Comparison of ENCODE assay signal across 9 cellular contexts in the genomic region with DNA sequence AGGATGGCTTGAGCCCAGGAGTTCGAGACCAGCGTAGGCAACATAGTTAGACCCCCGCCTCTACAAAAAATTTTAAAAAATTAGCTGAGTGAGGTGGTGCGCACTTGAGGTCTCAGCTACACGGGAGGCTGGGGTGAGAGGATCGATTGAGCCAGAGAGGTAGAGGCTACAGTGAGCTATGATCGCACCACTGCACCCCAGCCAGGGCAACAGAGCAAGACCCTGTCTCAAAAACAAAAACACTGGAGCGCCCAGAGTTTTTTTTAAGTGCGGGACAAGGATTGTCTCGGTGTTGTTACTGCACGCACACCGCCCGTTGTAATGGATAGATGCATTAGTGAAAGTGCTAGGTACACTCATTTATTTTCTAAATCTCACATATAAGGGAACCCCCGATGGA. TPM values are rescaled to one million over a fixed set of nuclear protein-coding genes. Genes with fewer than 3 reads are reported as not detected.
DNase-seq lines count a peak whose midpoint lies in the region; ATAC-seq and TF ChIP-seq lines count a peak whose summit lies in the region.
"Had no signal": no experiment of that assay in that cellular context is flagged by ENCODE, and none has a peak within 500 bp of the region (broad histone marks: within the 10 kb centered on the region; RNA-seq: fewer than 3 reads in every experiment).

No MANE protein-coding gene starts in this region.

- H3K4me3 ChIP-seq in iPS DF 6.9 (ENCODE audit: low read length) = peak overlapping the region; percentile 62; the same call in 1 of the 2 replicates

- H3K9me3 ChIP-seq in iPS DF 6.9 (ENCODE audit: control insufficient read depth, insufficient read depth, low read length) = no peaks in the 10 kb centered on the region

- ATAC-seq in activated B cell treated with CpG ODN at 0.5 μM for 24 hours (ENCODE audit: low read depth) (no peak), HG03095 (IDR thresholded peaks at IDR 0.05; ENCODE audit: unreplicated experiment) (no peak)
- no peak for ATAC-seq in stimulated activated memory B cell treated with anti-CD40 and anti-IgM and Interleukin-4, amounts not matched to agents 10 μg/mL and 1 μg/mL and 100 μg/mL, for 72 hours
- no peak for ATAC-seq in activated CD4-positive, CD25-positive, alpha-beta regulatory T cell treated with anti-CD3 and anti-CD28 coated beads, Interleukin-2, amount 50 U/mL, for 24 hours

- H3K4me1 Mint-ChIP-seq in activated B cell treated with CpG ODN at 0.5 μM for 24 hours = peaks cover 69% of the 10 kb centered on the region
- H3K4me1 Mint-ChIP-seq in stimulated activated memory B cell treated with anti-CD40 and anti-IgM and Interleukin-4, amounts not matched to agents 10 μg/mL and 1 μg/mL and 100 μg/mL, for 72 hours = peaks cover 77% of the 10 kb centered on the region

- peak overlapping the region; percentile 87 for H3K27ac Mint-ChIP-seq in activated B cell treated with CpG ODN at 0.5 μM for 24 hours
- peak overlapping the region; percentile 81 for H3K27ac Mint-ChIP-seq in stimulated activated memory B cell treated with anti-CD40 and anti-IgM and Interleukin-4, amounts not matched to agents 10 μg/mL and 1 μg/mL and 100 μg/mL, for 72 hours

- no peak for TF ChIP-seq CTCF in activated B cell treated with CpG ODN at 0.5 μM for 24 hours (IDR thresholded peaks at IDR 0.05)

- peaks cover 6% of the 10 kb centered on the region; the same call in 1 of the 2 replicates for H3K27me3 ChIP-seq in iPS DF 6.9 (ENCODE audit: control insufficient read depth, insufficient read depth, low read length)

- WGBS in iPS DF 6.9 (ENCODE audit: insufficient coverage, insufficient read length) = no CpG with 5 or more reads among the region's 14 CpGs

- H3K36me3 ChIP-seq in iPS DF 6.9 (ENCODE audit: control insufficient read depth, insufficient read depth, low read length) = no peaks in the 10 kb centered on the region

- H3K36me3 Mint-ChIP-seq in activated B cell treated with CpG ODN at 0.5 μM for 24 hours (ENCODE audit: low read depth) = peaks cover 37% of the 10 kb centered on the region
- peaks cover 35% of the 10 kb centered on the region for H3K36me3 Mint-ChIP-seq in stimulated activated memory B cell treated with anti-CD40 and anti-IgM and Interleukin-4, amounts not matched to agents 10 μg/mL and 1 μg/mL and 100 μg/mL, for 72 hours

- H3K27ac ChIP-seq in iPS DF 6.9 (ENCODE audit: low read length) = no peak overlapping the region
- H3K27ac ChIP-seq: 22Rv1 had no signal

- POLR2A ChIA-PET in activated B cell treated with CpG ODN at 0.5 μM for 24 hours (lab: Charles Lee) = interaction anchor here (0.6 to 10.0 kb wide), 5 partner anchors 12 to 1492 kb away, joined by 3 to 126 read pairs (median 5); partner anchors contain the start of gene PIK3CD

- H3K4me3 Mint-ChIP-seq in activated B cell treated with CpG ODN at 0.5 μM for 24 hours = peak overlapping the region; percentile 82
- peak overlapping the region; percentile 85 for H3K4me3 Mint-ChIP-seq in stimulated activated memory B cell treated with anti-CD40 and anti-IgM and Interleukin-4, amounts not matched to agents 10 μg/mL and 1 μg/mL and 100 μg/mL, for 72 hours

- no peaks in the 10 kb centered on the region for H3K9me3 Mint-ChIP-seq in activated B cell treated with CpG ODN at 0.5 μM for 24 hours
- H3K9me3 Mint-ChIP-seq in stimulated activated memory B cell treated with anti-CD40 and anti-IgM and Interleukin-4, amounts not matched to agents 10 μg/mL and 1 μg/mL and 100 μg/mL, for 72 hours = no peaks in the 10 kb centered on the region

- H3K4me1 ChIP-seq in iPS DF 6.9 (ENCODE audit: control insufficient read depth, insufficient read depth, low read length) = 0 out of 2 replicates have a peak, but pooled peaks cover 2% of the 10 kb centered on the region

- H3K27me3 Mint-ChIP-seq in activated B cell treated with CpG ODN at 0.5 μM for 24 hours = no peaks in the 10 kb centered on the region
- H3K27me3 Mint-ChIP-seq in stimulated activated memory B cell treated with anti-CD40 and anti-IgM and Interleukin-4, amounts not matched to agents 10 μg/mL and 1 μg/mL and 100 μg/mL, for 72 hours = no peaks in the 10 kb centered on the region

- CTCF ChIA-PET in activated B cell treated with CpG ODN at 0.5 μM for 24 hours (lab: Charles Lee) = interaction anchor here (1.0 to 4.3 kb wide), 3 partner anchors 44 to 71 kb away, joined by 3 to 33 read pairs (median 5); no protein-coding TSS in a partner anchor

- intact Hi-C loops in activated B cell treated with CpG ODN at 0.5 μM for 24 hours (cut with micrococcal nuclease) = loop anchor here (2.0 kb wide), 2 partner anchors 28 to 36 kb away; no protein-coding TSS in a partner anchor

- DNase-seq in DMS53 treated with DMSO at 0.1 percent for 48 hours (lab: John Stamatoyannopoulos, UW; ENCODE audit: unreplicated experiment) (peak; percentile 44), DMS53 (lab: John Stamatoyannopoulos, UW) (no peak), activated B cell treated with CpG ODN at 0.5 μM for 24 hours (no peak), iPS DF 6.9 (ENCODE audit: low read depth, low spot score) (no peak), C1 segment of cervical spinal cord (lab: John Stamatoyannopoulos, UW) (no peak)

RNA-seq across cellular contexts. Expression of gene PIK3CD, which starts 37.1 kb away (rescaled TPM):
- 238 and 265 TPM in 2 replicates for total RNA-seq in activated B cell treated with CpG ODN at 0.5 μM for 24 hours
